ENCODE assay signal across 1 cellular context in the genomic region with DNA sequence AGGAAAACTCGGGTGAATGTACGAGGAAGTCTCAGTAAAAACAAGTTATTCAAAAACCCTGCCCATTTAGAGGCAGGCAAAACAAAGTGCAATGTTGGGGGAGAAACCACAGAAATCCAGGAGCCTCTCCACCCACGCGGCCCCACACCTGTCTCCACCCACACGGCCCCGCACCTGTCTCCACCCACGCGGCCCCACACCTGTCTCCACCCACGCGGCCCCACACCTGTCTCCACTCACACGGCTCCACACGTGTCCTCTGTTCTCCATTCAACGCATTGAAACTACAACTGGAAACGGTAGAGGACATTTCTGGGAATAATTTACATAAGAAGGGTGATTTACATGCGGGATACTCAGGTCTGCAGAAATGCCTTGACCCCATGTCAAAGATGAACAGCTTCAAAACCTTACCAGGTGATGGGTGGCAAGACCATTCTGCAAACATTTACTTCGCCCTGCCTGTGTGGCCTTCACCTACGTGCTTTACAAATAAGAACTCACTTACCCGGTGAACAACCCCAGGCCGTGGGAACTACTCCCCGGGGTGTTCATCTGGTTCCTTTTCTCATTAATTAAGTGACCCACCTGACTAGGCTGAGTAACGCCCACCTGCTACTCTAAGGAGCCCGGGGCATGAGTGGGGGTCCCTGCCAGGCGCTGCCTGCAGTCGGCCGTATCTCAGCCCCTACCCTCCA.
TF ChIP-seq lines count a peak whose summit lies in the region.

No MANE protein-coding gene starts in this region.

TF ChIP-seq in GM23338, 12 proteins besides CTCF, POLR2A, EP300 and RAD21 (continued from another document):
- TF ChIP-seq, protein P1, sequence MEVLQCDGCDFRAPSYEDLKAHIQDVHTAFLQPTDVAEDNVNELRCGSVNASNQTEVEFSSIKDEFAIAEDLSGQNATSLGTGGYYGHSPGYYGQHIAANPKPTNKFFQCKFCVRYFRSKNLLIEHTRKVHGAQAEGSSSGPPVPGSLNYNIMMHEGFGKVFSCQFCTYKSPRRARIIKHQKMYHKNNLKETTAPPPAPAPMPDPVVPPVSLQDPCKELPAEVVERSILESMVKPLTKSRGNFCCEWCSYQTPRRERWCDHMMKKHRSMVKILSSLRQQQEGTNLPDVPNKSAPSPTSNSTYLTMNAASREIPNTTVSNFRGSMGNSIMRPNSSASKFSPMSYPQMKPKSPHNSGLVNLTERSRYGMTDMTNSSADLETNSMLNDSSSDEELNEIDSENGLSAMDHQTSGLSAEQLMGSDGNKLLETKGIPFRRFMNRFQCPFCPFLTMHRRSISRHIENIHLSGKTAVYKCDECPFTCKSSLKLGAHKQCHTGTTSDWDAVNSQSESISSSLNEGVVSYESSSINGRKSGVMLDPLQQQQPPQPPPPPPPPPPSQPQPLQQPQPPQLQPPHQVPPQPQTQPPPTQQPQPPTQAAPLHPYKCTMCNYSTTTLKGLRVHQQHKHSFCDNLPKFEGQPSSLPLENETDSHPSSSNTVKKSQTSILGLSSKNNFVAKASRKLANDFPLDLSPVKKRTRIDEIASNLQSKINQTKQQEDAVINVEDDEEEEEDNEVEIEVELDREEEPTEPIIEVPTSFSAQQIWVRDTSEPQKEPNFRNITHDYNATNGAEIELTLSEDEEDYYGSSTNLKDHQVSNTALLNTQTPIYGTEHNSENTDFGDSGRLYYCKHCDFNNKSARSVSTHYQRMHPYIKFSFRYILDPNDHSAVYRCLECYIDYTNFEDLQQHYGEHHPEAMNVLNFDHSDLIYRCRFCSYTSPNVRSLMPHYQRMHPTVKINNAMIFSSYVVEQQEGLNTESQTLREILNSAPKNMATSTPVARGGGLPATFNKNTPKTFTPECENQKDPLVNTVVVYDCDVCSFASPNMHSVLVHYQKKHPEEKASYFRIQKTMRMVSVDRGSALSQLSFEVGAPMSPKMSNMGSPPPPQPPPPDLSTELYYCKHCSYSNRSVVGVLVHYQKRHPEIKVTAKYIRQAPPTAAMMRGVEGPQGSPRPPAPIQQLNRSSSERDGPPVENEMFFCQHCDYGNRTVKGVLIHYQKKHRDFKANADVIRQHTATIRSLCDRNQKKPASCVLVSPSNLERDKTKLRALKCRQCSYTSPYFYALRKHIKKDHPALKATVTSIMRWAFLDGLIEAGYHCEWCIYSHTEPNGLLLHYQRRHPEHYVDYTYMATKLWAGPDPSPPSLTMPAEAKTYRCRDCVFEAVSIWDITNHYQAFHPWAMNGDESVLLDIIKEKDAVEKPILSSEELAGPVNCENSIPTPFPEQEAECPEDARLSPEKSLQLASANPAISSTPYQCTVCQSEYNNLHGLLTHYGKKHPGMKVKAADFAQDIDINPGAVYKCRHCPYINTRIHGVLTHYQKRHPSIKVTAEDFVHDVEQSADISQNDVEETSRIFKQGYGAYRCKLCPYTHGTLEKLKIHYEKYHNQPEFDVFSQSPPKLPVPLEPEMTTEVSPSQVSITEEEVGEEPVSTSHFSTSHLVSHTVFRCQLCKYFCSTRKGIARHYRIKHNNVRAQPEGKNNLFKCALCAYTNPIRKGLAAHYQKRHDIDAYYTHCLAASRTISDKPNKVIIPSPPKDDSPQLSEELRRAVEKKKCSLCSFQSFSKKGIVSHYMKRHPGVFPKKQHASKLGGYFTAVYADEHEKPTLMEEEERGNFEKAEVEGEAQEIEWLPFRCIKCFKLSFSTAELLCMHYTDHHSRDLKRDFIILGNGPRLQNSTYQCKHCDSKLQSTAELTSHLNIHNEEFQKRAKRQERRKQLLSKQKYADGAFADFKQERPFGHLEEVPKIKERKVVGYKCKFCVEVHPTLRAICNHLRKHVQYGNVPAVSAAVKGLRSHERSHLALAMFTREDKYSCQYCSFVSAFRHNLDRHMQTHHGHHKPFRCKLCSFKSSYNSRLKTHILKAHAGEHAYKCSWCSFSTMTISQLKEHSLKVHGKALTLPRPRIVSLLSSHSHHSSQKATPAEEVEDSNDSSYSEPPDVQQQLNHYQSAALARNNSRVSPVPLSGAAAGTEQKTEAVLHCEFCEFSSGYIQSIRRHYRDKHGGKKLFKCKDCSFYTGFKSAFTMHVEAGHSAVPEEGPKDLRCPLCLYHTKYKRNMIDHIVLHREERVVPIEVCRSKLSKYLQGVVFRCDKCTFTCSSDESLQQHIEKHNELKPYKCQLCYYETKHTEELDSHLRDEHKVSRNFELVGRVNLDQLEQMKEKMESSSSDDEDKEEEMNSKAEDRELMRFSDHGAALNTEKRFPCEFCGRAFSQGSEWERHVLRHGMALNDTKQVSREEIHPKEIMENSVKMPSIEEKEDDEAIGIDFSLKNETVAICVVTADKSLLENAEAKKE (CRISPR knock-in tag; IDR thresholded peaks at IDR 0.05): no peak
- no peak for TF ChIP-seq POLR2AphosphoS5 (IDR thresholded peaks at IDR 0.05; ENCODE audit: low read depth)
- no peak for TF ChIP-seq EZH2phosphoT487 (IDR thresholded peaks at IDR 0.05; ENCODE audit: unreplicated experiment)
- TF ChIP-seq JUNB (IDR thresholded peaks at IDR 0.05; ENCODE audit: unreplicated experiment): no peak
- TF ChIP-seq EZH2 (IDR thresholded peaks at IDR 0.05; ENCODE audit: low read depth, unreplicated experiment): no peak
